ENCODE assay signal across 9 cellular contexts in the genomic region with DNA sequence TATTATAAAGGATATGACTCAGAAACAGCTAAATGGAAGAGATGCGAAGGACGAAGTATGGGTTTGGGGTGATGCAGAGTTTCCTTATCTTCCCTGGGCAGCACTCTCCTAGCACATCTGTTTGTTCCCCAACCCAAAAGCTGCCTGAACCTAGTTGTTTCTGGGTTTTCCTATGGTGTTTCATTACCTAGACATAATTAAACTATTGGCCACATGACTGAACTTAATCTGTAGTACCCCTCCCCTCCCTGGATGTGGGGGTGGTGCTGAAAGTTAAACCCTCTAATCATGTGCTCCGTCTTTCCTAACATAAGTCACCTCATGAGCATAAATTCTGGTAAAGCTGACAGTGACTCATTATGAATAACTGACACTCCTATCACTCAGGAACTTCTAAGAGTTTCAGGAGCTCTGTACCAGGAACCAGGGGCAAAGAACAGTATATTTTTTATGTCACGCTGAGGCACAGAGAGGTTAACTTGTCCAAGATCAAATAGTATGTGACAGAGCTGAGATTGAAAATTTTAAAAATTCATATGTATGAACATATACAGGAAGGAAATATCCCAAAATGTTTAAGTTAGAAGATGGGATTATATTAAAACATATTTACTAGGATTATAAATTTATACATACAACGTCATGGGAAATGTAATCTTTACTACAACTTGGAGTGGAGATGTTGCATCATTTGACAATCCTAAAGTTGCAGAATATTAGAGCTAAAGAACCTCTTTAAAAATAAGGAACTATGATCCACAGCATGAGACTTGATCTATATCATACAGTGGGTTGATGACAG. TPM values are rescaled to one million over a fixed set of nuclear protein-coding genes. Genes with fewer than 3 reads are reported as not detected.
DNase-seq lines count a peak whose midpoint lies in the region; ATAC-seq and TF ChIP-seq lines count a peak whose summit lies in the region.
"Had no signal": no experiment of that assay in that cellular context is flagged by ENCODE, and none has a peak within 500 bp of the region (broad histone marks: within the 10 kb centered on the region; RNA-seq: fewer than 3 reads in every experiment).

No MANE protein-coding gene starts in this region.

- H3F3A ChIP-seq in MM.1S (ENCODE audit: insufficient read depth, low read length), result no peaks in the 10 kb centered on the region

- DNase-seq in activated CD4-positive, alpha-beta T cell treated with anti-CD3 and anti-CD28 coated beads for 4 hours, result peak; percentile 20 to 23
- DNase-seq in activated CD4-positive, alpha-beta T cell treated with anti-CD3 and anti-CD28 coated beads for 1 hour, result no peak
- DNase-seq in activated CD4-positive, alpha-beta T cell treated with anti-CD3 and anti-CD28 coated beads, Interleukin-2, amount 10 ng/mL, durations not matched to agents 24 days and 14 days, result peak; percentile 77
- peak; percentile 90 to 95 for DNase-seq in foreskin keratinocyte
- DNase-seq in stimulated activated CD8-positive, alpha-beta memory T cell treated with anti-CD3 and anti-CD28 coated beads, Interleukin-7, amount 100 ng/mL, for 24 hours (ENCODE audit: low read depth), result peak; percentile 33
- no peak for DNase-seq in NCI-H1436 treated with DMSO at 0.1 percent for 48 hours (lab: John Stamatoyannopoulos, UW)
- DNase-seq in MM.1S, result no peak
- DNase-seq: NCI-H187 had no signal

- H3K9me3 Mint-ChIP-seq in activated CD4-positive, alpha-beta T cell treated with anti-CD3 and anti-CD28 coated beads, Interleukin-2, amount 10 ng/mL, durations not matched to agents 24 days and 14 days, result no peaks in the 10 kb centered on the region

- no peaks in the 10 kb centered on the region for H3K9me2 ChIP-seq in MM.1S (replicated peaks; ENCODE audit: insufficient read depth, low read length)

- intact Hi-C loops in activated CD4-positive, alpha-beta T cell treated with anti-CD3 and anti-CD28 coated beads, Interleukin-2, amount 10 ng/mL, durations not matched to agents 24 days and 14 days (cut with micrococcal nuclease), result loop anchor here (1.0 to 10.0 kb wide), 8 partner anchors 34 to 1584 kb away; partner anchors contain the start of gene UBE2H

- TF ChIP-seq CTCF in foreskin keratinocyte (conservative IDR thresholded peaks at IDR 0.05) (no peak), MM.1S (IDR thresholded peaks at IDR 0.05; ENCODE audit: low read length) (no peak)

- H3K79me2 ChIP-seq in MM.1S (ENCODE audit: low read length), result 0 out of 2 replicates have a peak, but pooled peaks cover 6% of the 10 kb centered on the region

- no peaks in the 10 kb centered on the region for H3K36me3 ChIP-seq in MM.1S (replicated peaks; ENCODE audit: insufficient read depth, low read length)

- H3K36me3 Mint-ChIP-seq in activated CD4-positive, alpha-beta T cell treated with anti-CD3 and anti-CD28 coated beads, Interleukin-2, amount 10 ng/mL, durations not matched to agents 24 days and 14 days (ENCODE audit: low read depth), result peaks cover 63% of the 10 kb centered on the region

- peak overlapping the region; percentile 91 for H3K27ac Mint-ChIP-seq in activated CD4-positive, alpha-beta T cell treated with anti-CD3 and anti-CD28 coated beads, Interleukin-2, amount 10 ng/mL, durations not matched to agents 24 days and 14 days

- no peak overlapping the region for H3K4me3 ChIP-seq in MM.1S (ENCODE audit: low read length)

- no peak overlapping the region for H3K9ac ChIP-seq in MM.1S (ENCODE audit: low read length)

- ATAC-seq in foreskin keratinocyte (peak; percentile 77), HG02763 (IDR thresholded peaks at IDR 0.05; ENCODE audit: unreplicated experiment) (no peak)

- H3K4me1 Mint-ChIP-seq in activated CD4-positive, alpha-beta T cell treated with anti-CD3 and anti-CD28 coated beads, Interleukin-2, amount 10 ng/mL, durations not matched to agents 24 days and 14 days, result peaks cover 40% of the 10 kb centered on the region

- no peaks in the 10 kb centered on the region; the same call in 1 of the 2 replicates for H4K20me1 ChIP-seq in MM.1S (ENCODE audit: insufficient read depth, low read length)

- H3K4me1 ChIP-seq in foreskin keratinocyte (peaks cover 41% of the 10 kb centered on the region), MM.1S (ENCODE audit: low read length) (peaks cover 5% of the 10 kb centered on the region; the same call in 1 of the 2 replicates)

- no peak overlapping the region for H3K4me2 ChIP-seq in MM.1S (ENCODE audit: low read depth, low read length)

- no peaks in the 10 kb centered on the region for H3K9me3 ChIP-seq in MM.1S (replicated peaks; ENCODE audit: insufficient read depth, low read length)

- peak overlapping the region; percentile 73 for H3K4me3 Mint-ChIP-seq in activated CD4-positive, alpha-beta T cell treated with anti-CD3 and anti-CD28 coated beads, Interleukin-2, amount 10 ng/mL, durations not matched to agents 24 days and 14 days

- H3K27me3 Mint-ChIP-seq in activated CD4-positive, alpha-beta T cell treated with anti-CD3 and anti-CD28 coated beads, Interleukin-2, amount 10 ng/mL, durations not matched to agents 24 days and 14 days, result no peaks in the 10 kb centered on the region

- H3K27me3 ChIP-seq in foreskin keratinocyte (no peaks in the 10 kb centered on the region), MM.1S (replicated peaks; ENCODE audit: insufficient read depth, low read length) (no peaks in the 10 kb centered on the region; the same call in 1 of the 2 replicates)

- H3K27ac ChIP-seq in foreskin keratinocyte (peak overlapping the region; percentile 92), MM.1S (ENCODE audit: low read length) (no peak overlapping the region)

- H2AFZ ChIP-seq in MM.1S (ENCODE audit: low read length), result no peak overlapping the region

RNA-seq across cellular contexts. Expression of gene STRIP2, which starts 4.8 kb away (rescaled TPM):
- total RNA-seq in activated CD4-positive, alpha-beta T cell treated with anti-CD3 and anti-CD28 coated beads, Interleukin-2, amount 10 ng/mL, durations not matched to agents 24 days and 14 days, result 86.6 and 89.6 TPM in 2 replicates
- 15.7 and 16.9 TPM in 2 replicates for total RNA-seq in foreskin keratinocyte
- polyA plus RNA-seq in foreskin keratinocyte, result 5.1 and 5.6 TPM in 2 replicates

Comparison
In these comparisons a context has a peak if more than half of its experiments do, and no peak if none do; other contexts are left out.
1. DNase-seq: peak in activated CD4-positive, alpha-beta T cell treated with anti-CD3 and anti-CD28 coated beads for 4 hours (2 of 2), activated CD4-positive, alpha-beta T cell treated with anti-CD3 and anti-CD28 coated beads, Interleukin-2, amount 10 ng/mL, durations not matched to agents 24 days and 14 days (single experiment), foreskin keratinocyte (2 of 2) and stimulated activated CD8-positive, alpha-beta memory T cell treated with anti-CD3 and anti-CD28 coated beads, Interleukin-7, amount 100 ng/mL, for 24 hours (single experiment); none in activated CD4-positive, alpha-beta T cell treated with anti-CD3 and anti-CD28 coated beads for 1 hour (single experiment), NCI-H1436 treated with DMSO at 0.1 percent for 48 hours (single experiment) and MM.1S (single experiment).